ENCODE assay signal across 1 cellular context in genomic region chr2:153873062-153874048, GRCh38.
A peak's percentile ranks its signal among the peaks of the same experiment; 100 is the strongest.
TF ChIP-seq lines count a peak whose summit lies in the region.

No MANE protein-coding gene starts in this region.

TF ChIP-seq in H1, 55 proteins besides CTCF, POLR2A, EP300 and RAD21:
- TF ChIP-seq POLR2AphosphoS5 (IDR thresholded peaks at IDR 0.05; ENCODE audit: low read depth, low read length) (no peak), RBBP5 (IDR thresholded peaks at IDR 0.05; ENCODE audit: borderline replicate concordance, low read depth, low read length) (0 out of 2 replicates have a peak, but pooled peaks have one; percentile 5), SIN3A (conservative IDR thresholded peaks at IDR 0.05 in 1 of 2, IDR thresholded peaks at IDR 0.05 in 1 of 2; ENCODE audit: low read depth in 1 of 2, low read length in 2 of 2) (peak in 1 of 2 experiments; percentile 72; a peak in 1 of 4 replicates), HDAC2 (IDR thresholded peaks at IDR 0.05; ENCODE audit: borderline replicate concordance in 1 of 2, low read depth in 2 of 2, low read length in 2 of 2) (no peak), SUZ12 (IDR thresholded peaks at IDR 0.05; ENCODE audit: low read length) (peak; percentile 54; the same call in 1 of the 2 replicates), KDM4A (IDR thresholded peaks at IDR 0.05; ENCODE audit: low read depth, low read length, severe bottlenecking) (peak; percentile 24), CREB1 (IDR thresholded peaks at IDR 0.05) (no peak), RNF2 (IDR thresholded peaks at IDR 0.05; ENCODE audit: borderline replicate concordance, low read depth, low read length, missing control alignments, poor library complexity, severe bottlenecking) (peak; percentile 58), ASH2L (IDR thresholded peaks at IDR 0.05; ENCODE audit: low read length) (peak; percentile 60), TEAD4 (IDR thresholded peaks at IDR 0.05; ENCODE audit: low read depth, low read length) (0 out of 2 replicates have a peak, but pooled peaks have one; percentile 35), EZH2 (IDR thresholded peaks at IDR 0.05; ENCODE audit: low read depth, low read length, severe bottlenecking) (peak; percentile 67)
TF ChIP-seq in H1: peak in this region for 8.
